ENCODE assay signal across 9 cellular contexts in genomic region chr2:134087371-134087921, GRCh38.
DNase-seq lines count a peak whose midpoint lies in the region; ATAC-seq lines count a peak whose summit lies in the region.
"Had no signal": no experiment of that assay in that cellular context is flagged by ENCODE, and none has a peak within 500 bp of the region (broad histone marks: within the 10 kb centered on the region; RNA-seq: fewer than 3 reads in every experiment).

No MANE protein-coding gene starts in this region.

- peak; percentile 12 for DNase-seq in NCI-H82 (lab: John Stamatoyannopoulos, UW)
- DNase-seq in NCI-H82 treated with DMSO at 0.1 percent for 48 hours (lab: John Stamatoyannopoulos, UW; ENCODE audit: unreplicated experiment) = no peak
- DNase-seq in NCI-H526 treated with DMSO at 0.1 percent for 48 hours (lab: John Stamatoyannopoulos, UW) = peak; percentile 40
- no peak for DNase-seq in activated CD4-positive, CD25-positive, alpha-beta regulatory T cell (lab: John Stamatoyannopoulos, UW)
- DNase-seq in 8988T = no peak
- no peak for DNase-seq in NCI-H146 treated with DMSO at 0.1 percent for 48 hours (lab: John Stamatoyannopoulos, UW; ENCODE audit: unreplicated experiment)
- DNase-seq in RKO (ENCODE audit: low spot score) = no peak
- DNase-seq: NCI-H524 treated with DMSO at 0.1 percent for 48 hours had no signal

- peak; percentile 92 for ATAC-seq in HG02943 (IDR thresholded peaks at IDR 0.05; ENCODE audit: low read depth, unreplicated experiment)

Comparison
In these comparisons a context has a peak if more than half of its experiments do, and no peak if none do; other contexts are left out.
1. DNase-seq: peak in NCI-H82 (single experiment) and NCI-H526 treated with DMSO at 0.1 percent for 48 hours (single experiment); none in NCI-H82 treated with DMSO at 0.1 percent for 48 hours (single experiment), activated CD4-positive, CD25-positive, alpha-beta regulatory T cell (0 of 4), 8988T (single experiment), NCI-H146 treated with DMSO at 0.1 percent for 48 hours (single experiment) and RKO (single experiment).